ENCODE assay signal across 10 cellular contexts in genomic region chr16:85936761-85937343, GRCh38. TPM values are rescaled to one million over a fixed set of nuclear protein-coding genes. Genes with fewer than 3 reads are reported as not detected.
A peak's percentile ranks its signal among the peaks of the same experiment; 100 is the strongest.
DNase-seq lines count a peak whose midpoint lies in the region; ATAC-seq and TF ChIP-seq lines count a peak whose summit lies in the region.
"Had no signal": no experiment of that assay in that cellular context is flagged by ENCODE, and none has a peak within 500 bp of the region (broad histone marks: within the 10 kb centered on the region; RNA-seq: fewer than 3 reads in every experiment).

No MANE protein-coding gene starts in this region.

- TF ChIP-seq CTCF in ovary (IDR thresholded peaks at IDR 0.05): no peak

- DNase-seq in activated CD4-positive, alpha-beta T cell treated with anti-CD3 and anti-CD28 coated beads for 36 hours: peak; percentile 65
- no peak for DNase-seq in activated CD4-positive, alpha-beta T cell treated with anti-CD3 and anti-CD28 coated beads for 1 hour
- DNase-seq in activated T-cell treated with anti-CD3 and anti-CD28 coated beads, Interleukin-2, amount 50 U/mL, for 72 hours: peak in 1 of 2 donors; percentile 29
- peak; percentile 41 for DNase-seq in stimulated activated CD4-positive, alpha-beta T cell treated with anti-CD3 and anti-CD28 coated beads, Interleukin-2, amount 100 ng/mL, for 4 hours (ENCODE audit: low read depth)
- no peak for DNase-seq in ovary
- DNase-seq: left ventricle myocardium inferior had no signal

- CTCF ChIA-PET in activated CD4-positive, alpha-beta T cell treated with anti-CD3 and anti-CD28 coated beads for 36 hours (lab: Charles Lee): interaction anchor here (0.9 to 4.6 kb wide), 3 partner anchors 41 to 115 kb away, joined by 4 to 37 read pairs (median 9); no protein-coding TSS in a partner anchor

- peaks cover 65% of the 10 kb centered on the region for H3K4me1 Mint-ChIP-seq in activated CD4-positive, alpha-beta T cell treated with anti-CD3 and anti-CD28 coated beads for 36 hours
- peaks cover 71% of the 10 kb centered on the region for H3K4me1 Mint-ChIP-seq in activated T-cell treated with anti-CD3 and anti-CD28 coated beads, Interleukin-2, amount 50 U/mL, for 72 hours (ENCODE audit: low read depth)

- no peak for TF ChIP-seq POLR2A in ovary (IDR thresholded peaks at IDR 0.05)

- no peaks in the 10 kb centered on the region for H3K27me3 ChIP-seq in ovary
- H3K27me3 ChIP-seq: tibial nerve had no signal

- no peak overlapping the region for H3K4me3 ChIP-seq in ovary
- H3K4me3 ChIP-seq: left ventricle myocardium inferior, tibial nerve had no signal

- peaks cover 17% of the 10 kb centered on the region for H3K36me3 Mint-ChIP-seq in activated CD4-positive, alpha-beta T cell treated with anti-CD3 and anti-CD28 coated beads for 36 hours (ENCODE audit: low read depth)
- peaks cover 2 to 5% of the 10 kb centered on the region in 2 donors for H3K36me3 Mint-ChIP-seq in activated T-cell treated with anti-CD3 and anti-CD28 coated beads, Interleukin-2, amount 50 U/mL, for 72 hours (ENCODE audit: insufficient read depth in 2 of 2)

- WGBS in ovary, 3 donors: 84 to 88% (median 87%) methylated on average over 16 of the region's 16 CpGs

- no peak overlapping the region for H3K27ac ChIP-seq in ovary
- H3K27ac ChIP-seq: left ventricle myocardium inferior had no signal

- H3K36me3 ChIP-seq in ovary: no peaks in the 10 kb centered on the region
- H3K36me3 ChIP-seq: left ventricle myocardium inferior, tibial nerve had no signal

- intact Hi-C loops in activated CD4-positive, alpha-beta T cell treated with anti-CD3 and anti-CD28 coated beads for 36 hours (cut with DNase I, micrococcal nuclease): loop anchor here (1.0 kb wide), 14 partner anchors 10 to 882 kb away; partner anchors contain the start of genes COX4I1 (in 1 of the 2) and EMC8 (in 1 of the 2)
- intact Hi-C loops in ovary (cut with DNase I): no loop called here

- POLR2A ChIA-PET in activated CD4-positive, alpha-beta T cell treated with anti-CD3 and anti-CD28 coated beads for 36 hours (lab: Charles Lee): interaction anchor here (1.4 to 1.5 kb wide), 3 partner anchors 11 to 52 kb away, joined by 4 to 13 read pairs (median 7); no protein-coding TSS in a partner anchor

- ATAC-seq in activated CD4-positive, alpha-beta T cell treated with anti-CD3 and anti-CD28 coated beads for 36 hours: peak; percentile 16
- peak; percentile 2 for ATAC-seq in HG03108 (IDR thresholded peaks at IDR 0.05; ENCODE audit: unreplicated experiment)
- ATAC-seq in activated T-cell treated with anti-CD3 and anti-CD28 coated beads, Interleukin-2, amount 50 U/mL, for 72 hours (replicated peaks in 1 of 2): peak in 1 of 2 donors; percentile 27
- ATAC-seq in GM21423 (IDR thresholded peaks at IDR 0.05; ENCODE audit: unreplicated experiment): no peak
- ATAC-seq in HG02884 (IDR thresholded peaks at IDR 0.05; ENCODE audit: unreplicated experiment): no peak

- H3K27me3 Mint-ChIP-seq in activated CD4-positive, alpha-beta T cell treated with anti-CD3 and anti-CD28 coated beads for 36 hours: no peaks in the 10 kb centered on the region
- peaks cover 7% of the 10 kb centered on the region for H3K27me3 Mint-ChIP-seq in activated T-cell treated with anti-CD3 and anti-CD28 coated beads, Interleukin-2, amount 50 U/mL, for 72 hours (ENCODE audit: low read depth)

- peaks cover 3% of the 10 kb centered on the region for H3K4me1 ChIP-seq in ovary (ENCODE audit: insufficient read depth)
- H3K4me1 ChIP-seq: left ventricle myocardium inferior had no signal

- no peak for TF ChIP-seq EP300 in ovary (IDR thresholded peaks at IDR 0.05)

- no peaks in the 10 kb centered on the region for H3K9me3 ChIP-seq in ovary

- peak overlapping the region; percentile 49 for H3K4me3 Mint-ChIP-seq in activated CD4-positive, alpha-beta T cell treated with anti-CD3 and anti-CD28 coated beads for 36 hours
- H3K4me3 Mint-ChIP-seq in activated T-cell treated with anti-CD3 and anti-CD28 coated beads, Interleukin-2, amount 50 U/mL, for 72 hours: peak overlapping the region; percentile 47 to 80

- no peaks in the 10 kb centered on the region for H3K9me3 Mint-ChIP-seq in activated CD4-positive, alpha-beta T cell treated with anti-CD3 and anti-CD28 coated beads for 36 hours (ENCODE audit: low read depth)
- no peaks in the 10 kb centered on the region for H3K9me3 Mint-ChIP-seq in activated T-cell treated with anti-CD3 and anti-CD28 coated beads, Interleukin-2, amount 50 U/mL, for 72 hours

- peak overlapping the region; percentile 84 for H3K27ac Mint-ChIP-seq in activated CD4-positive, alpha-beta T cell treated with anti-CD3 and anti-CD28 coated beads for 36 hours
- H3K27ac Mint-ChIP-seq in activated T-cell treated with anti-CD3 and anti-CD28 coated beads, Interleukin-2, amount 50 U/mL, for 72 hours: peak overlapping the region; percentile 83

RNA-seq across cellular contexts. Expression of gene IRF8, which starts 37.9 kb away (rescaled TPM):
- total RNA-seq in activated CD4-positive, alpha-beta T cell treated with anti-CD3 and anti-CD28 coated beads for 36 hours: 100 to 1,000 TPM; 227 to 250 TPM
- total RNA-seq in activated T-cell treated with anti-CD3 and anti-CD28 coated beads, Interleukin-2, amount 50 U/mL, for 72 hours: 10 to 100 TPM; 46.8 to 52.4 TPM
- 1 to 10 TPM; 1.8 to 7.1 (median 3.6) TPM for total RNA-seq in ovary
- 10 to 100 TPM in 1 of 2 donors, 1 to 10 TPM in 1; 2.3 to 24.1 TPM for polyA plus RNA-seq in ovary

Comparison
In these comparisons a context has a peak if more than half of its experiments do, and no peak if none do; other contexts are left out.
1. DNase-seq: peak in activated CD4-positive, alpha-beta T cell treated with anti-CD3 and anti-CD28 coated beads for 36 hours (single experiment) and stimulated activated CD4-positive, alpha-beta T cell treated with anti-CD3 and anti-CD28 coated beads, Interleukin-2, amount 100 ng/mL, for 4 hours (single experiment); none in activated CD4-positive, alpha-beta T cell treated with anti-CD3 and anti-CD28 coated beads for 1 hour (single experiment) and ovary (0 of 5).
2. ATAC-seq: peak in activated CD4-positive, alpha-beta T cell treated with anti-CD3 and anti-CD28 coated beads for 36 hours (single experiment) and HG03108 (single experiment); none in GM21423 (single experiment) and HG02884 (single experiment).
3. RNA of gene IRF8, which starts 37.9 kb away (total RNA-seq): 227 to 250 TPM in activated CD4-positive, alpha-beta T cell treated with anti-CD3 and anti-CD28 coated beads for 36 hours and 46.8 to 52.4 TPM in activated T-cell treated with anti-CD3 and anti-CD28 coated beads, Interleukin-2, amount 50 U/mL, for 72 hours; 1.8 to 7.1 TPM in ovary; every median in the first group is over 4 times any median in the second.
4. intact Hi-C loops: an anchor here in activated CD4-positive, alpha-beta T cell treated with anti-CD3 and anti-CD28 coated beads for 36 hours (1.0 kb wide); none called in ovary.